ENCODE assay signal across 36 cellular contexts in the genomic region with DNA sequence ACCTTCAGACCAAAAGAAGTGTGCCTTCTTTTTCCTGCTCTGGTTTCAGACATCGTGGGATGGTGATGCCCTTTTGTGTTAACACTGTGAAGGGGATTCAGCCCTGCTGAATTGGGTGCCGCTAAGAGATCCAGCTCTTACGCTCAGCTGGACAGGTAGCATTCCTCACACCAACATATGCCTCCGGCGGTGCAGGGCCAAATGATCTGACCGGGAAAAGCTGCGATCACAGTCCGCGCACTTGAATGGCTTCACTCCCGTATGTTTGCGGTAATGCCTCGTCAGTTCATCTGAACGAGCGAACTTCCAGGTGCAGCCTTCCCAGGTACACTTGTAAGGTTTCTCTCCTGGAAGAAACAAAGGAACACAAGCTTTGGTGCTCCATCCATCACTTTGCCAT.
"Had no signal": no experiment of that assay in that cellular context is flagged by ENCODE, and none has a peak within 500 bp of the region (broad histone marks: within the 10 kb centered on the region; RNA-seq: fewer than 3 reads in every experiment).

No MANE protein-coding gene starts in this region.

- H3K27me3 Mint-ChIP-seq: activated CD4-positive, alpha-beta memory T cell treated with anti-CD3 and anti-CD28 coated beads, Interleukin-2, amount 10 ng/mL, durations not matched to agents 7 days and 5 days; activated CD4-positive, alpha-beta T cell treated with anti-CD3 and anti-CD28 coated beads for 36 hours; activated CD4-positive, alpha-beta T cell treated with anti-CD3 and anti-CD28 coated beads, Interleukin-2, amount 10 ng/mL, durations not matched to agents 7 days and 5 days; activated CD8-positive, alpha-beta memory T cell treated with anti-CD3 and anti-CD28 coated beads, Interleukin-2, amount 10 ng/mL, durations not matched to agents 7 days and 5 days; activated naive CD8-positive, alpha-beta T cell treated with anti-CD3 and anti-CD28 coated beads for 36 hours; activated T-cell treated with anti-CD3 and anti-CD28 coated beads, Interleukin-2, amount 50 U/mL, for 24 hours had no signal

- H3K36me3 ChIP-seq: adrenal gland, breast epithelium had no signal

- H3K4me3 Mint-ChIP-seq: activated CD4-positive, alpha-beta memory T cell treated with anti-CD3 and anti-CD28 coated beads, Interleukin-2, amount 10 ng/mL, durations not matched to agents 7 days and 5 days; activated CD4-positive, alpha-beta T cell treated with anti-CD3 and anti-CD28 coated beads for 36 hours; activated CD4-positive, alpha-beta T cell treated with anti-CD3 and anti-CD28 coated beads, Interleukin-2, amount 10 ng/mL, durations not matched to agents 7 days and 5 days; activated CD8-positive, alpha-beta memory T cell treated with anti-CD3 and anti-CD28 coated beads, Interleukin-2, amount 10 ng/mL, durations not matched to agents 7 days and 5 days; activated CD8-positive, alpha-beta T cell treated with anti-CD3 and anti-CD28 coated beads, Interleukin-2, amount 10 ng/mL, durations not matched to agents 7 days and 5 days; activated naive CD4-positive, alpha-beta T cell treated with anti-CD3 and anti-CD28 coated beads for 36 hours; activated naive CD8-positive, alpha-beta T cell treated with anti-CD3 and anti-CD28 coated beads for 36 hours; activated T-cell treated with anti-CD3 and anti-CD28 coated beads, Interleukin-2, amount 50 U/mL, for 24 hours; T-helper 1 cell treated with Interleukin-12 subunit alpha and Interleukin-12 subunit beta and Interleukin-4 antibody, amounts not matched to agents 30 μg/mL and 1 μg/mL, for 36 hours; T-helper 2 cell treated with Interferon-gamma antibody and Interleukin-4, amounts not matched to agents 5 μg/mL and 100 μg/mL, for 36 hours had no signal

- H3K27ac ChIP-seq: adrenal gland, body of pancreas, brain microvascular endothelial cell, breast epithelium, VCaP had no signal

- DNase-seq: activated CD4-positive, alpha-beta memory T cell treated with anti-CD3 and anti-CD28 coated beads, Interleukin-2, amount 10 ng/mL, durations not matched to agents 7 days and 5 days; activated CD4-positive, alpha-beta T cell treated with anti-CD3 and anti-CD28 coated beads for 1 hour; activated CD4-positive, alpha-beta T cell treated with anti-CD3 and anti-CD28 coated beads for 36 hours; activated CD4-positive, alpha-beta T cell treated with anti-CD3 and anti-CD28 coated beads for 48 hours; activated CD4-positive, alpha-beta T cell treated with anti-CD3 and anti-CD28 coated beads, Interleukin-2, amount 10 ng/mL, durations not matched to agents 7 days and 5 days; activated CD4-positive, alpha-beta T cell treated with anti-CD3 and anti-CD28 coated beads, Interleukin-2, amount 50 U/mL, for 48 hours; activated CD4-positive, CD25-positive, alpha-beta regulatory T cell; activated CD8-positive, alpha-beta memory T cell treated with anti-CD3 and anti-CD28 coated beads for 24 hours; activated CD8-positive, alpha-beta memory T cell treated with anti-CD3 and anti-CD28 coated beads, Interleukin-2, amount 10 ng/mL, durations not matched to agents 7 days and 5 days; activated CD8-positive, alpha-beta memory T cell treated with anti-CD3 and anti-CD28 coated beads, Interleukin-2, amount 50 U/mL, for 48 hours; activated CD8-positive, alpha-beta T cell treated with anti-CD3 and anti-CD28 coated beads, Interleukin-2, amount 10 ng/mL, durations not matched to agents 7 days and 5 days; activated effector memory CD4-positive, alpha-beta T cell treated with anti-CD3 and anti-CD28 coated beads, Interleukin-2, amount 50 U/mL, for 16 hours; activated gamma-delta T cell treated with Interleukin-2 at 50 U/mL for 16 hours; activated naive CD4-positive, alpha-beta T cell; activated naive CD4-positive, alpha-beta T cell treated with anti-CD3 and anti-CD28 coated beads for 36 hours; activated naive CD4-positive, alpha-beta T cell treated with anti-CD3 and anti-CD28 coated beads, Interleukin-2, amount 50 U/mL, for 16 hours; activated naive CD8-positive, alpha-beta T cell treated with anti-CD3 and anti-CD28 coated beads for 36 hours; activated T-cell treated with anti-CD3 and anti-CD28 coated beads, Interleukin-2, amount 50 U/mL, for 24 hours; activated T-cell treated with anti-CD3 and anti-CD28 coated beads, Interleukin-2, amount 50 U/mL, for 48 hours; adrenal gland; amniotic stem cell; aorta; body of pancreas; brain microvascular endothelial cell; central memory CD4-positive, alpha-beta T cell; T-helper 1 cell; T-helper 2 cell; T-helper 9 cell had no signal

- H3K9me3 Mint-ChIP-seq: activated CD4-positive, alpha-beta memory T cell treated with anti-CD3 and anti-CD28 coated beads, Interleukin-2, amount 10 ng/mL, durations not matched to agents 7 days and 5 days; activated naive CD4-positive, alpha-beta T cell treated with anti-CD3 and anti-CD28 coated beads for 36 hours; activated naive CD8-positive, alpha-beta T cell treated with anti-CD3 and anti-CD28 coated beads for 36 hours; activated T-cell treated with anti-CD3 and anti-CD28 coated beads, Interleukin-2, amount 50 U/mL, for 24 hours; T-helper 1 cell treated with Interleukin-12 subunit alpha and Interleukin-12 subunit beta and Interleukin-4 antibody, amounts not matched to agents 30 μg/mL and 1 μg/mL, for 36 hours had no signal

- H3K27ac Mint-ChIP-seq: activated CD4-positive, alpha-beta memory T cell treated with anti-CD3 and anti-CD28 coated beads, Interleukin-2, amount 10 ng/mL, durations not matched to agents 7 days and 5 days; activated CD4-positive, alpha-beta T cell treated with anti-CD3 and anti-CD28 coated beads for 36 hours; activated CD4-positive, alpha-beta T cell treated with anti-CD3 and anti-CD28 coated beads, Interleukin-2, amount 10 ng/mL, durations not matched to agents 7 days and 5 days; activated CD8-positive, alpha-beta memory T cell treated with anti-CD3 and anti-CD28 coated beads, Interleukin-2, amount 10 ng/mL, durations not matched to agents 7 days and 5 days; activated CD8-positive, alpha-beta T cell treated with anti-CD3 and anti-CD28 coated beads, Interleukin-2, amount 10 ng/mL, durations not matched to agents 7 days and 5 days; activated naive CD4-positive, alpha-beta T cell treated with anti-CD3 and anti-CD28 coated beads for 36 hours; activated naive CD4-positive, alpha-beta T cell treated with anti-CD3 and anti-CD28 coated beads, Interleukin-2, amount 50 U/mL, for 72 hours; activated naive CD8-positive, alpha-beta T cell treated with anti-CD3 and anti-CD28 coated beads for 36 hours; activated T-cell treated with anti-CD3 and anti-CD28 coated beads, Interleukin-2, amount 50 U/mL, for 24 hours; T-helper 1 cell treated with Interleukin-12 subunit alpha and Interleukin-12 subunit beta and Interleukin-4 antibody, amounts not matched to agents 30 μg/mL and 1 μg/mL, for 36 hours; T-helper 2 cell treated with Interferon-gamma antibody and Interleukin-4, amounts not matched to agents 5 μg/mL and 100 μg/mL, for 36 hours had no signal

- H3K27me3 ChIP-seq: adrenal gland, body of pancreas, brain microvascular endothelial cell, breast epithelium had no signal

- FAIRE-seq: astrocyte, TTC549 had no signal

- H3K4me3 ChIP-seq: adrenal gland, body of pancreas, breast epithelium had no signal

- H3K4me1 ChIP-seq: adrenal gland, body of pancreas, breast epithelium had no signal

- ATAC-seq: activated CD4-positive, alpha-beta T cell treated with anti-CD3 and anti-CD28 coated beads for 36 hours; activated CD4-positive, CD25-positive, alpha-beta regulatory T cell treated with anti-CD3 and anti-CD28 coated beads, Interleukin-2, amount 50 U/mL, for 24 hours; activated CD8-positive, alpha-beta memory T cell treated with anti-CD3 and anti-CD28 coated beads, Interleukin-2, amount 10 ng/mL, durations not matched to agents 7 days and 5 days; activated CD8-positive, alpha-beta T cell treated with anti-CD3 and anti-CD28 coated beads, Interleukin-2, amount 10 ng/mL, durations not matched to agents 7 days and 5 days; activated naive CD4-positive, alpha-beta T cell treated with anti-CD3 and anti-CD28 coated beads, Interleukin-2, amount 50 U/mL, for 72 hours; body of pancreas had no signal

- H3K9me3 ChIP-seq: adrenal gland, body of pancreas, breast epithelium had no signal
